In genomic region chr9:81519816-81520215, GRCh38 we compare ENCODE assay signal across 28 cellular contexts.
"Had no signal": no experiment of that assay in that cellular context is flagged by ENCODE, and none has a peak within 500 bp of the region (broad histone marks: within the 10 kb centered on the region; RNA-seq: fewer than 3 reads in every experiment).

No MANE protein-coding gene starts in this region.

- H3K36me3 Mint-ChIP-seq: activated naive CD8-positive, alpha-beta T cell treated with anti-CD3 and anti-CD28 coated beads for 36 hours; mesothelial cell of epicardium; naive thymus-derived CD4-positive, alpha-beta T cell had no signal

- H3K27ac Mint-ChIP-seq: activated naive CD4-positive, alpha-beta T cell treated with anti-CD3 and anti-CD28 coated beads for 36 hours; activated naive CD8-positive, alpha-beta T cell treated with anti-CD3 and anti-CD28 coated beads for 36 hours; mesothelial cell of epicardium; naive thymus-derived CD4-positive, alpha-beta T cell; progenitor cell of endocrine pancreas; stimulated activated naive CD8-positive, alpha-beta T cell treated with anti-CD3 and anti-CD28 coated beads, Interleukin-15, Interleukin-2, amounts not matched to agents 100 ng/mL and 50 ng/mL, for 24 hours; T-helper 17 cell had no signal

- H3K27ac ChIP-seq: adrenal gland, body of pancreas, colonic mucosa, dorsolateral prefrontal cortex, foreskin keratinocyte, heart right ventricle, left ventricle myocardium inferior, ovary, right lobe of liver, upper lobe of left lung, WERI-Rb-1 had no signal

- H3K4me1 ChIP-seq: colonic mucosa, foreskin keratinocyte, left ventricle myocardium inferior had no signal

- H3K36me3 ChIP-seq: adrenal gland, colonic mucosa, heart right ventricle, left ventricle myocardium inferior, ovary, right lobe of liver, upper lobe of left lung, WERI-Rb-1 had no signal

- H3K27me3 Mint-ChIP-seq: activated naive CD8-positive, alpha-beta T cell treated with anti-CD3 and anti-CD28 coated beads for 36 hours; stimulated activated naive CD8-positive, alpha-beta T cell treated with anti-CD3 and anti-CD28 coated beads, Interleukin-15, Interleukin-2, amounts not matched to agents 100 ng/mL and 50 ng/mL, for 24 hours; T-helper 17 cell had no signal

- H3K4me1 Mint-ChIP-seq: activated naive CD8-positive, alpha-beta T cell treated with anti-CD3 and anti-CD28 coated beads for 36 hours; mesothelial cell of epicardium; naive thymus-derived CD4-positive, alpha-beta T cell; T-helper 17 cell had no signal

- H3K9me3 Mint-ChIP-seq: activated naive CD4-positive, alpha-beta T cell treated with anti-CD3 and anti-CD28 coated beads for 36 hours; activated naive CD8-positive, alpha-beta T cell treated with anti-CD3 and anti-CD28 coated beads for 36 hours; mesothelial cell of epicardium; stimulated activated naive CD8-positive, alpha-beta T cell treated with anti-CD3 and anti-CD28 coated beads, Interleukin-15, Interleukin-2, amounts not matched to agents 100 ng/mL and 50 ng/mL, for 24 hours had no signal

- ATAC-seq: activated CD4-positive, CD25-positive, alpha-beta regulatory T cell treated with anti-CD3 and anti-CD28 coated beads, Interleukin-2, amount 50 U/mL, for 24 hours; body of pancreas; foreskin keratinocyte; heart right ventricle; naive thymus-derived CD4-positive, alpha-beta T cell; right lobe of liver; T-helper 17 cell had no signal

- H3K4me3 ChIP-seq: adrenal gland, body of pancreas, colonic mucosa, dorsolateral prefrontal cortex, heart right ventricle, left ventricle myocardium inferior, ovary, right lobe of liver, upper lobe of left lung had no signal

- DNase-seq: activated CD4-positive, alpha-beta T cell treated with anti-CD3 and anti-CD28 coated beads for 48 hours; activated CD4-positive, alpha-beta T cell treated with anti-CD3 and anti-CD28 coated beads, Interleukin-2, amount 50 U/mL, for 48 hours; activated CD8-positive, alpha-beta memory T cell treated with anti-CD3 and anti-CD28 coated beads for 24 hours; activated effector memory CD4-positive, alpha-beta T cell treated with anti-CD3 and anti-CD28 coated beads, Interleukin-2, amount 50 U/mL, for 16 hours; activated naive CD4-positive, alpha-beta T cell treated with anti-CD3 and anti-CD28 coated beads for 36 hours; activated naive CD8-positive, alpha-beta T cell treated with anti-CD3 and anti-CD28 coated beads for 36 hours; adrenal gland; aorta; body of pancreas; colonic mucosa; dorsolateral prefrontal cortex; effector memory CD4-positive, alpha-beta T cell; foreskin keratinocyte; heart right ventricle; kidney glomerular epithelial cell; left ventricle myocardium inferior; naive thymus-derived CD4-positive, alpha-beta T cell; ovary; right lobe of liver; stimulated activated CD4-positive, alpha-beta T cell treated with anti-CD3 and anti-CD28 coated beads, Interleukin-2, amount 100 ng/mL, for 48 hours; T-helper 17 cell; T1000; upper lobe of left lung; WERI-Rb-1 had no signal

- H3K4me3 Mint-ChIP-seq: activated naive CD4-positive, alpha-beta T cell treated with anti-CD3 and anti-CD28 coated beads for 36 hours; activated naive CD8-positive, alpha-beta T cell treated with anti-CD3 and anti-CD28 coated beads for 36 hours; mesothelial cell of epicardium; naive thymus-derived CD4-positive, alpha-beta T cell; stimulated activated naive CD8-positive, alpha-beta T cell treated with anti-CD3 and anti-CD28 coated beads, Interleukin-15, Interleukin-2, amounts not matched to agents 100 ng/mL and 50 ng/mL, for 24 hours; T-helper 17 cell had no signal

- H3K27me3 ChIP-seq: adrenal gland, body of pancreas, colonic mucosa, foreskin keratinocyte, ovary, right lobe of liver, upper lobe of left lung had no signal

- H3K9me3 ChIP-seq: adrenal gland, body of pancreas, colonic mucosa, heart right ventricle, left ventricle myocardium inferior, ovary, right lobe of liver, upper lobe of left lung had no signal
